1 cellular context compared by ENCODE assay signal in genomic region chr17:43360739-43361498, GRCh38.
A peak's percentile ranks its signal among the peaks of the same experiment; 100 is the strongest.
TF ChIP-seq lines count a peak whose summit lies in the region.

No MANE protein-coding gene starts in this region.

TF ChIP-seq in HepG2, 621 proteins besides CTCF, POLR2A, EP300 and RAD21 (continued from another document and continues in another):
- TF ChIP-seq ZNF629 (CRISPR knock-in tag; conservative IDR thresholded peaks at IDR 0.05): peak; percentile 61; the same call in 1 of the 2 replicates
- TF ChIP-seq ZBTB7B (CRISPR knock-in tag; IDR thresholded peaks at IDR 0.05): 0 out of 2 replicates have a peak, but pooled peaks have one; percentile 30
- TF ChIP-seq ZNF263 (CRISPR knock-in tag; IDR thresholded peaks at IDR 0.05): peak; percentile 58
- TF ChIP-seq ZNF616 (CRISPR knock-in tag; IDR thresholded peaks at IDR 0.05; ENCODE audit: low read depth): peak; percentile 91
- peak; percentile 89 for TF ChIP-seq ZBED4 (CRISPR knock-in tag; IDR thresholded peaks at IDR 0.05; ENCODE audit: borderline replicate concordance)
- TF ChIP-seq IKZF4 (CRISPR knock-in tag; IDR thresholded peaks at IDR 0.05; ENCODE audit: borderline replicate concordance, low read depth, not compliant biosample characterization): peak; percentile 96
- peak; percentile 34; the same call in 1 of the 2 replicates for TF ChIP-seq ZNF329 (CRISPR knock-in tag; IDR thresholded peaks at IDR 0.05; ENCODE audit: low read depth)
- TF ChIP-seq ZNF367 (CRISPR knock-in tag; IDR thresholded peaks at IDR 0.05; ENCODE audit: borderline replicate concordance): no peak; the same call in 1 of the 2 replicates
- TF ChIP-seq ZSCAN5A (CRISPR knock-in tag; IDR thresholded peaks at IDR 0.05; ENCODE audit: borderline replicate concordance): peak; percentile 99
- peak; percentile 91; the same call in 1 of the 2 replicates for TF ChIP-seq ZNF747 (CRISPR knock-in tag; IDR thresholded peaks at IDR 0.05; ENCODE audit: borderline replicate concordance)
- peak; percentile 73; the same call in 1 of the 2 replicates for TF ChIP-seq ZNF235 (CRISPR knock-in tag; IDR thresholded peaks at IDR 0.05; ENCODE audit: borderline replicate concordance)
- TF ChIP-seq, protein P1, sequence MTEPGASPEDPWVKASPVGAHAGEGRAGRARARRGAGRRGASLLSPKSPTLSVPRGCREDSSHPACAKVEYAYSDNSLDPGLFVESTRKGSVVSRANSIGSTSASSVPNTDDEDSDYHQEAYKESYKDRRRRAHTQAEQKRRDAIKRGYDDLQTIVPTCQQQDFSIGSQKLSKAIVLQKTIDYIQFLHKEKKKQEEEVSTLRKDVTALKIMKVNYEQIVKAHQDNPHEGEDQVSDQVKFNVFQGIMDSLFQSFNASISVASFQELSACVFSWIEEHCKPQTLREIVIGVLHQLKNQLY (CRISPR knock-in tag; IDR thresholded peaks at IDR 0.05): peak; percentile 67; the same call in 1 of the 2 replicates
- TF ChIP-seq ZFP36L1 (CRISPR knock-in tag; IDR thresholded peaks at IDR 0.05): peak; percentile 98
- TF ChIP-seq KDM5A (IDR thresholded peaks at IDR 0.05; ENCODE audit: borderline replicate concordance, low read length): no peak
- peak; percentile 15; the same call in 1 of the 2 replicates for TF ChIP-seq ZNF362 (CRISPR knock-in tag; IDR thresholded peaks at IDR 0.05; ENCODE audit: borderline replicate concordance)
- peak; percentile 69; the same call in 1 of the 2 replicates for TF ChIP-seq PPARG (CRISPR knock-in tag; conservative IDR thresholded peaks at IDR 0.05)
- peak; percentile 94; the same call in 1 of the 2 replicates for TF ChIP-seq ZNF709 (CRISPR knock-in tag; IDR thresholded peaks at IDR 0.05)
- TF ChIP-seq PCBP1 (IDR thresholded peaks at IDR 0.05; ENCODE audit: borderline replicate concordance, low read depth, low read length): no peak
- peak; percentile 64; the same call in 1 of the 2 replicates for TF ChIP-seq ZNF678 (CRISPR knock-in tag; IDR thresholded peaks at IDR 0.05)
- TF ChIP-seq CAMTA2 (CRISPR knock-in tag; IDR thresholded peaks at IDR 0.05; ENCODE audit: borderline replicate concordance): peak; percentile 85; the same call in 1 of the 2 replicates
- TF ChIP-seq CBX2 (IDR thresholded peaks at IDR 0.05; ENCODE audit: low read depth, low read length): no peak
- no peak for TF ChIP-seq CBX2 (CRISPR knock-in tag; IDR thresholded peaks at IDR 0.05; ENCODE audit: low read depth)
- no peak for TF ChIP-seq ZNF652 (CRISPR knock-in tag; IDR thresholded peaks at IDR 0.05; ENCODE audit: borderline replicate concordance, low read depth)
- no peak for TF ChIP-seq ZNF20 (CRISPR knock-in tag; IDR thresholded peaks at IDR 0.05)
- peak; percentile 59; the same call in 1 of the 2 replicates for TF ChIP-seq ZNF24 (IDR thresholded peaks at IDR 0.05)
- TF ChIP-seq RFX1 (IDR thresholded peaks at IDR 0.05): no peak; the same call in 1 of the 2 replicates
- TF ChIP-seq, protein P2, sequence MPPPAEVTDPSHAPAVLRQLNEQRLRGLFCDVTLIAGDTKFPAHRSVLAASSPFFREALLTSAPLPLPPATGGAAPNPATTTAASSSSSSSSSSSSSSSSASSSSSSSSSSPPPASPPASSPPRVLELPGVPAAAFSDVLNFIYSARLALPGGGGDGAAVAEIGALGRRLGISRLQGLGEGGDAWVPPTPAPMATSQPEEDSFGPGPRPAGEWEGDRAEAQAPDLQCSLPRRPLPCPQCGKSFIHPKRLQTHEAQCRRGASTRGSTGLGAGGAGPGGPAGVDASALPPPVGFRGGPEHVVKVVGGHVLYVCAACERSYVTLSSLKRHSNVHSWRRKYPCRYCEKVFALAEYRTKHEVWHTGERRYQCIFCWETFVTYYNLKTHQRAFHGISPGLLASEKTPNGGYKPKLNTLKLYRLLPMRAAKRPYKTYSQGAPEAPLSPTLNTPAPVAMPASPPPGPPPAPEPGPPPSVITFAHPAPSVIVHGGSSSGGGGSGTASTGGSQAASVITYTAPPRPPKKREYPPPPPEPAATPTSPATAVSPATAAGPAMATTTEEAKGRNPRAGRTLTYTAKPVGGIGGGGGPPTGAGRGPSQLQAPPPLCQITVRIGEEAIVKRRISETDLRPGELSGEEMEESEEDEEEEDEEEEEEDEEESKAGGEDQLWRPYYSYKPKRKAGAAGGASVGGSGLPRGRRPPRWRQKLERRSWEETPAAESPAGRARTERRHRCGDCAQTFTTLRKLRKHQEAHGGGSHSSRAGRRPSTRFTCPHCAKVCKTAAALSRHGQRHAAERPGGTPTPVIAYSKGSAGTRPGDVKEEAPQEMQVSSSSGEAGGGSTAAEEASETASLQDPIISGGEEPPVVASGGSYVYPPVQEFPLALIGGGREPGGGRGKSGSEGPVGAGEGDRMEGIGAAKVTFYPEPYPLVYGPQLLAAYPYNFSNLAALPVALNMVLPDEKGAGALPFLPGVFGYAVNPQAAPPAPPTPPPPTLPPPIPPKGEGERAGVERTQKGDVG (CRISPR knock-in tag; IDR thresholded peaks at IDR 0.05; ENCODE audit: borderline replicate concordance): peak; percentile 87
- TF ChIP-seq ATF5 (CRISPR knock-in tag; IDR thresholded peaks at IDR 0.05; ENCODE audit: low read depth): 0 out of 2 replicates have a peak, but pooled peaks have one; percentile 76
- TF ChIP-seq, protein P3, sequence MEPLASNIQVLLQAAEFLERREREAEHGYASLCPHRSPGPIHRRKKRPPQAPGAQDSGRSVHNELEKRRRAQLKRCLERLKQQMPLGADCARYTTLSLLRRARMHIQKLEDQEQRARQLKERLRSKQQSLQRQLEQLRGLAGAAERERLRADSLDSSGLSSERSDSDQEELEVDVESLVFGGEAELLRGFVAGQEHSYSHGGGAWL (CRISPR knock-in tag; IDR thresholded peaks at IDR 0.05): 0 out of 2 replicates have a peak, but pooled peaks have one; percentile 30
- no peak for TF ChIP-seq BCLAF1 (IDR thresholded peaks at IDR 0.05)
- peak; percentile 73; the same call in 1 of the 2 replicates for TF ChIP-seq GATAD2A (CRISPR knock-in tag; IDR thresholded peaks at IDR 0.05)
- TF ChIP-seq PRDM10 (CRISPR knock-in tag; IDR thresholded peaks at IDR 0.05; ENCODE audit: low read depth): peak; percentile 85
- 0 out of 2 replicates have a peak, but pooled peaks have one; percentile 29 for TF ChIP-seq ZFP82 (CRISPR knock-in tag; IDR thresholded peaks at IDR 0.05; ENCODE audit: borderline replicate concordance)
